Comparison of ENCODE assay signal across 13 cellular contexts in the genomic region with DNA sequence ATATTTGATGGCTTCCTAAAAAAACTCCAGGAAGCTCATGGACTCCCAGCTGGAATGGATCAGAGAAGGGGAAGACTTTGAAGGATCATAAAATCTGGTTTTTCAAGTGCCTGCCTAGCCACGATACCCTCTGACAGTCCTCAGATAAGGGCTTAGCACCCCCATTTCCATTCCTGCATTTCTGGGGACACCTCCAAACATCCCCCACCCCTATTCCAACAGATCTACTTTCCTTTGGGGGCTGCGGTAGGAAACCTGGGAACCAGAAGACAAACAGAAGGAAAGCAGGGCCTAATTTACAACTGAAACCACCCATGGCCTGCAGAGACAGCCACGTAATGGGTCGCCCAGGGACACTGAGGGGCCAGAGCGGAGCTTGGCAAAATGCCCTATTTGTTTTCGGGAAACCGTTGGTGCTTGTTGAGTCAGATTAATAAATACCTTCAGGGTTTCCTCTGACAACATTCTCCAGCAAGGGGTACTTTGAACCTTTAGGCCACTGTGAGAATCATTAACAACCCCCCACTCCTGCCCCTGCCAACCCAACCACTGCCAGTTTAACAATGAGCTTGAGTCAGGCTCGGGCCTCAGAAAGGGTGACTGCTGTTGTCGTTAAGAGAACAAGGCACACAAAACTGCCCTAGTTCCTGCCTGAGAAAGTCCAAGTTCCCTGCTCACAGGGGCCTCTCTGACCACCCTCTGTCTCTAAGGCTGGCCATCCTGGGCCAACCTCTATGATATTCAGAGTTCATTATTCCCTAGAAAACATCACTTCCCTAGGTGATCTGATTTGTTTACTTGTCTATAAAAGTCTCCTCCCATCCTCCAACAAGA. TPM values are rescaled to one million over a fixed set of nuclear protein-coding genes. Genes with fewer than 3 reads are reported as not detected.
A peak's percentile ranks its signal among the peaks of the same experiment; 100 is the strongest.
DNase-seq lines count a peak whose midpoint lies in the region; ATAC-seq, FAIRE-seq and TF ChIP-seq lines count a peak whose summit lies in the region.
"Had no signal": no experiment of that assay in that cellular context is flagged by ENCODE, and none has a peak within 500 bp of the region (broad histone marks: within the 10 kb centered on the region; RNA-seq: fewer than 3 reads in every experiment).

No MANE protein-coding gene starts in this region.

- H3K9me2 ChIP-seq in PC-3 (replicated peaks; ENCODE audit: low read length) = no peaks in the 10 kb centered on the region

- DNase-seq in DMS153 (lab: John Stamatoyannopoulos, UW) = peak; percentile 67
- peak; percentile 96 for DNase-seq in PC-3
- DNase-seq in H1 (ENCODE audit: low read depth in 1 of 2, low spot score in 2 of 2) = no peak
- DNase-seq in activated CD4-positive, alpha-beta T cell treated with anti-CD3 and anti-CD28 coated beads, Interleukin-2, amount 50 U/mL, for 4 hours = no peak
- DNase-seq in SK-N-DZ (ENCODE audit: low spot score) = no peak
- DNase-seq in activated CD4-positive, CD25-positive, alpha-beta regulatory T cell (lab: John Stamatoyannopoulos, UW) = no peak
- DNase-seq in activated CD4-positive, alpha-beta memory T cell treated with anti-CD3 and anti-CD28 coated beads for 36 hours = no peak
- DNase-seq: activated effector memory CD4-positive, alpha-beta T cell treated with anti-CD3 and anti-CD28 coated beads, Interleukin-2, amount 50 U/mL, for 16 hours; CD8-positive, alpha-beta memory T cell; MV-4-11; T-helper 1 cell had no signal

- TF ChIP-seq RAD21 in H1 (IDR thresholded peaks at IDR 0.05 in 1 of 2, conservative IDR thresholded peaks at IDR 0.05 in 1 of 2; ENCODE audit: low read depth in 2 of 2, low read length in 2 of 2) = no peak

- no peak overlapping the region; the same call in 1 of the 2 replicates for H3K18ac ChIP-seq in H1 (ENCODE audit: extremely low read depth, low read length)

- no peak overlapping the region for H3K4ac ChIP-seq in H1 (replicated peaks; ENCODE audit: insufficient read length, low read depth, low read length)

- no peak overlapping the region for H4K5ac ChIP-seq in H1 (ENCODE audit: insufficient read length, low read depth, low read length)

- no peak overlapping the region for H3K4me3 Mint-ChIP-seq in activated CD4-positive, alpha-beta memory T cell treated with anti-CD3 and anti-CD28 coated beads for 36 hours
- H3K4me3 Mint-ChIP-seq: CD8-positive, alpha-beta memory T cell had no signal

- peak overlapping the region; percentile 87 for H3K9ac ChIP-seq in PC-3 (ENCODE audit: low read length)
- H3K9ac ChIP-seq in H1 (replicated peaks in 1 of 4; ENCODE audit: extremely low read depth in 1 of 4, low read depth in 3 of 4, low read length in 3 of 4) = no peak overlapping the region
- peak overlapping the region; percentile 55 for H3K9ac ChIP-seq in mucosa of stomach (ENCODE audit: low read length)

- H3K23ac ChIP-seq in H1 (ENCODE audit: insufficient read length) = no peak overlapping the region

- H4K8ac ChIP-seq in H1 (ENCODE audit: extremely low read depth, insufficient read depth, low read length) = peak overlapping the region; percentile 59; the same call in 1 of the 2 replicates

- intact Hi-C loops in PC-3 (cut with micrococcal nuclease) = no loop called here
- intact Hi-C loops in activated CD4-positive, alpha-beta memory T cell treated with anti-CD3 and anti-CD28 coated beads for 36 hours (cut with micrococcal nuclease) = no loop called here

- 73% methylated on average over 9 of the region's 9 CpGs; no CpG with 5 or more reads in 1 of the 2 experiments for WGBS in H1 (ENCODE audit: extremely low coverage in 1 of 2, insufficient coverage in 1 of 2, insufficient read length in 1 of 2, insufficient replicate concordance in 2 of 2, low coverage in 1 of 2, low lambda C conversion rate in 2 of 2, missing lambda C conversion rate in 1 of 2), 2 experiments

- H3K27me3 Mint-ChIP-seq in activated CD4-positive, alpha-beta memory T cell treated with anti-CD3 and anti-CD28 coated beads for 36 hours = no peaks in the 10 kb centered on the region

- H2AK5ac ChIP-seq in H1 (ENCODE audit: low read depth, low read length) = no peak overlapping the region

- H2BK12ac ChIP-seq in H1 (ENCODE audit: low read depth, low read length) = 0 out of 2 replicates have a peak overlapping the region, but pooled peaks have one; percentile 39

- H2BK120ac ChIP-seq in H1 (replicated peaks; ENCODE audit: low read depth, low read length) = no peak overlapping the region

- H4K91ac ChIP-seq in H1 (replicated peaks; ENCODE audit: insufficient read length, low read length) = peak overlapping the region; percentile 40

- no peak overlapping the region for H2AFZ ChIP-seq in PC-3 (ENCODE audit: low read length)
- no peak overlapping the region for H2AFZ ChIP-seq in H1 (ENCODE audit: low read length)

- POLR2A ChIA-PET in PC-3 (lab: Charles Lee; ENCODE audit: unreplicated experiment) (interaction anchor here (0.5 to 0.6 kb wide), 2 partner anchors 56 to 60 kb away, joined by 3 to 9 read pairs; no protein-coding TSS in a partner anchor), H1 (lab: Charles Lee; ENCODE audit: partially characterized antibody) (interaction anchor here (1.4 kb wide), 1 partner anchor 9 kb away, joined by 7 read pairs; no protein-coding TSS in a partner anchor)
- POLR2A ChIA-PET in activated CD4-positive, alpha-beta memory T cell treated with anti-CD3 and anti-CD28 coated beads for 36 hours (lab: Charles Lee) = no interaction called here

- H3K23me2 ChIP-seq in H1 (ENCODE audit: low read depth, low read length) = 0 out of 2 replicates have a peak, but pooled peaks cover 1% of the 10 kb centered on the region

- CTCF ChIA-PET in PC-3 (lab: Charles Lee) (no interaction called here), H1 (lab: Charles Lee; ENCODE audit: partially characterized antibody) (interaction anchor here (0.6 to 2.0 kb wide), 2 partner anchors 18 to 72 kb away, joined by 3 to 8 read pairs; no protein-coding TSS in a partner anchor)
- CTCF ChIA-PET in activated CD4-positive, alpha-beta memory T cell treated with anti-CD3 and anti-CD28 coated beads for 36 hours (lab: Charles Lee) = no interaction called here

- H3K27ac ChIP-seq in PC-3 (ENCODE audit: low read length) (peak overlapping the region; percentile 98), H1 (ENCODE audit: low read depth, low read length) (peak overlapping the region; percentile 31; the same call in 1 of the 2 replicates)

- no peak overlapping the region for H3K14ac ChIP-seq in H1 (ENCODE audit: insufficient read length)

- no peak overlapping the region for H2BK15ac ChIP-seq in H1 (ENCODE audit: low read length)

- no peak for FAIRE-seq in H1 (lab: Jason Lieb, UNC)
- FAIRE-seq: frontal cortex had no signal

- H3K27me3 ChIP-seq in PC-3 (ENCODE audit: low read length) (no peaks in the 10 kb centered on the region), H1 (replicated peaks in 1 of 4; ENCODE audit: control insufficient read depth in 3 of 4, extremely low read depth in 1 of 4, insufficient read depth in 3 of 4, low read length in 3 of 4) (no peaks in the 10 kb centered on the region), mucosa of stomach (ENCODE audit: control insufficient read depth, insufficient read depth, low read length) (no peaks in the 10 kb centered on the region)

- TF ChIP-seq POLR2A in H1 (IDR thresholded peaks at IDR 0.05; ENCODE audit: control extremely low read depth in 1 of 2, low read depth in 2 of 2, low read length in 2 of 2) = no peak

- no peak overlapping the region for H2BK20ac ChIP-seq in H1 (ENCODE audit: low read length)

- no peak overlapping the region for H2BK5ac ChIP-seq in H1 (ENCODE audit: low read depth, low read length)

- ATAC-seq in PC-3 = peak; percentile 88

- BruUV-seq in PC-3 (replicated peaks; lab: Mats Ljungman, UMichigan) = TSS peak; percentile 33

- peak overlapping the region; percentile 21; the same call in 1 of the 2 replicates for H3K4me3 ChIP-seq in PC-3 (ENCODE audit: low read length)
- H3K4me3 ChIP-seq in H1 (ENCODE audit: extremely low read depth in 1 of 4, insufficient read depth in 2 of 4, low read depth in 3 of 4, low read length in 4 of 4) = no peak overlapping the region
- H3K4me3 ChIP-seq in mucosa of stomach (ENCODE audit: low read length) = no peak overlapping the region

- peaks cover 3% of the 10 kb centered on the region for H3K79me1 ChIP-seq in H1 (ENCODE audit: low read depth, low read length)

- H3K4me1 ChIP-seq in PC-3 (ENCODE audit: insufficient read depth, low read length) (peaks cover 44% of the 10 kb centered on the region), H1 (replicated peaks in 1 of 4; ENCODE audit: control insufficient read depth in 3 of 4, insufficient read depth in 4 of 4, low read length in 3 of 4) (peaks cover 0 to 6% (median 1%) of the 10 kb centered on the region in 4 experiments; a peak in 2 of 7 replicates), mucosa of stomach (ENCODE audit: control insufficient read depth, insufficient read depth, low read length) (peaks cover 33% of the 10 kb centered on the region)

- H3K9me3 Mint-ChIP-seq in activated CD4-positive, alpha-beta memory T cell treated with anti-CD3 and anti-CD28 coated beads for 36 hours = no peaks in the 10 kb centered on the region
- H3K9me3 Mint-ChIP-seq: CD8-positive, alpha-beta memory T cell had no signal

- no peaks in the 10 kb centered on the region for H4K20me1 ChIP-seq in PC-3 (ENCODE audit: low read length)
- H4K20me1 ChIP-seq in H1 (replicated peaks in 1 of 2; ENCODE audit: control insufficient read depth in 1 of 2, insufficient read depth in 2 of 2, low read length in 2 of 2) = peaks cover 0 to 2% of the 10 kb centered on the region in 2 experiments

- TF ChIP-seq CTCF in PC-3 (conservative IDR thresholded peaks at IDR 0.05; ENCODE audit: low read depth, low read length) (no peak), H1 (IDR thresholded peaks at IDR 0.05; ENCODE audit: control extremely low read depth in 1 of 3, insufficient read depth in 1 of 3, low read depth in 1 of 3, low read length in 3 of 3) (no peak)

- no peak for TF ChIP-seq EP300 in H1 (IDR thresholded peaks at IDR 0.05; ENCODE audit: borderline replicate concordance in 1 of 2, low read depth in 2 of 2, low read length in 2 of 2)

- H3K79me2 ChIP-seq in PC-3 (ENCODE audit: low read length) = peaks cover 80% of the 10 kb centered on the region
- peaks cover 0 to 54% of the 10 kb centered on the region in 2 experiments; a peak in 3 of 4 replicates for H3K79me2 ChIP-seq in H1 (ENCODE audit: control insufficient read depth in 1 of 2, insufficient read depth in 2 of 2, low read length in 2 of 2)

- H3K4me1 Mint-ChIP-seq in activated CD4-positive, alpha-beta memory T cell treated with anti-CD3 and anti-CD28 coated beads for 36 hours (ENCODE audit: low read depth) = peaks cover 8% of the 10 kb centered on the region

- H3K27ac Mint-ChIP-seq in activated CD4-positive, alpha-beta memory T cell treated with anti-CD3 and anti-CD28 coated beads for 36 hours = no peak overlapping the region
- H3K27ac Mint-ChIP-seq: CD8-positive, alpha-beta memory T cell had no signal

- no peak overlapping the region for H3K56ac ChIP-seq in H1 (replicated peaks; ENCODE audit: insufficient read length, low read depth, low read length)

- H3K4me2 ChIP-seq in PC-3 (ENCODE audit: low read length) (peak overlapping the region; percentile 68), H1 (ENCODE audit: insufficient read depth in 1 of 2, low read depth in 2 of 2, low read length in 2 of 2) (no peak overlapping the region)

- H3F3A ChIP-seq in PC-3 (ENCODE audit: low read length, unreplicated experiment) = peaks cover 5% of the 10 kb centered on the region

- H3K36me3 Mint-ChIP-seq in activated CD4-positive, alpha-beta memory T cell treated with anti-CD3 and anti-CD28 coated beads for 36 hours = no peaks in the 10 kb centered on the region
- H3K36me3 Mint-ChIP-seq: CD8-positive, alpha-beta memory T cell had no signal

- H3K9me3 ChIP-seq in PC-3 (ENCODE audit: low read length) (no peaks in the 10 kb centered on the region), H1 (ENCODE audit: insufficient read depth in 2 of 2, low read depth in 1 of 2, low read length in 1 of 2) (peaks cover 0 to 9% of the 10 kb centered on the region in 2 experiments; a peak in 2 of 4 replicates), mucosa of stomach (ENCODE audit: control insufficient read depth, low read length) (no peaks in the 10 kb centered on the region)

- peaks cover 4% of the 10 kb centered on the region; the same call in 1 of the 2 replicates for H3K36me3 ChIP-seq in PC-3 (ENCODE audit: low read depth, low read length)
- H3K36me3 ChIP-seq in H1 (ENCODE audit: control insufficient read depth in 2 of 4, insufficient read depth in 4 of 4, low read length in 3 of 4) = peaks cover 0 to 6% (median 0%) of the 10 kb centered on the region in 4 experiments; a peak in 1 of 8 replicates
- H3K36me3 ChIP-seq in mucosa of stomach (ENCODE audit: control insufficient read depth, insufficient read depth, low read length) = no peaks in the 10 kb centered on the region

RNA-seq across cellular contexts. Expression of gene RHPN2, which starts 23.5 kb away (rescaled TPM):
- total RNA-seq in PC-3 (2014; rRNA removed) = 21.8 and 32.8 TPM in 2 replicates
- 31.1 and 36.2 TPM in 2 replicates for total RNA-seq in H1 (2021; fragmentation: NEBNext Ultra II Directional; extraction: Animal tissue kit (Norgen Biotek cat#: 25700))
- polyA plus RNA-seq in H1 (2011; rRNA removed) = 22.8 and 27.2 TPM in 2 replicates
- polyA plus RNA-seq in H1 (2011; cell fraction: cytosol; rRNA removed) = 28.8 TPM
- polyA plus RNA-seq in H1 (2011; cell fraction: nucleus; rRNA removed) = 26.0 TPM
- polyA plus RNA-seq in H1 (2012, experiment 1 of 2) = 23.3 to 37.2 TPM (median 28.3 TPM) in 4 replicates
- 15.6 TPM for polyA plus RNA-seq in H1 (2012, experiment 2 of 2)
- polyA plus RNA-seq in H1 (2013, experiment 1 of 2) = 14.1 TPM
- 15.8 TPM for polyA plus RNA-seq in H1 (2013, experiment 2 of 2)
- 29.3 and 36.6 TPM in 2 replicates for polyA minus RNA-seq in H1 (2011; rRNA and poly(A)+ RNA removed)
- polyA minus RNA-seq in H1 (2011; cell fraction: cytosol; rRNA and poly(A)+ RNA removed) = 33.2 TPM
- polyA minus RNA-seq in H1 (2011; cell fraction: nucleus; rRNA and poly(A)+ RNA removed) = 18.1 TPM
- 4.9 and 8.2 TPM in 2 replicates for polyA plus RNA-seq in SK-N-DZ (2014; cell fraction: cytosol; rRNA removed)
- 1.6 and 5.5 TPM in 2 replicates for polyA plus RNA-seq in SK-N-DZ (2014; cell fraction: nucleus; rRNA removed)
- total RNA-seq in activated CD4-positive, alpha-beta memory T cell treated with anti-CD3 and anti-CD28 coated beads for 36 hours = 1 to 10 TPM; 1.7 to 2.9 TPM

RNA-seq across cellular contexts. Expression of gene GPATCH1, which starts 39.8 kb away (rescaled TPM):
- total RNA-seq in PC-3 (2014; rRNA removed) = 3.9 and 6.9 TPM in 2 replicates
- total RNA-seq in H1 (2021; fragmentation: NEBNext Ultra II Directional; extraction: Animal tissue kit (Norgen Biotek cat#: 25700)) = 8.2 and 8.8 TPM in 2 replicates
- polyA plus RNA-seq in H1 (2011; rRNA removed) = 3.5 and 4.3 TPM in 2 replicates
- polyA plus RNA-seq in H1 (2011; cell fraction: cytosol; rRNA removed) = 8.1 TPM
- 12.4 TPM for polyA plus RNA-seq in H1 (2011; cell fraction: nucleus; rRNA removed)
- polyA plus RNA-seq in H1 (2012, experiment 1 of 2) = 8.0 to 15.0 TPM (median 9.1 TPM) in 4 replicates
- polyA plus RNA-seq in H1 (2012, experiment 2 of 2) = 1.3 TPM
- 7.1 TPM for polyA plus RNA-seq in H1 (2013, experiment 1 of 2)
- polyA plus RNA-seq in H1 (2013, experiment 2 of 2) = 6.1 TPM
- 8.8 and 12.0 TPM in 2 replicates for polyA minus RNA-seq in H1 (2011; rRNA and poly(A)+ RNA removed)
- polyA minus RNA-seq in H1 (2011; cell fraction: cytosol; rRNA and poly(A)+ RNA removed) = 2.4 TPM
- 9.9 TPM for polyA minus RNA-seq in H1 (2011; cell fraction: nucleus; rRNA and poly(A)+ RNA removed)
- 4.6 and 7.1 TPM in 2 replicates for polyA plus RNA-seq in SK-N-DZ (2014; cell fraction: cytosol; rRNA removed)
- 6.8 and 11.1 TPM in 2 replicates for polyA plus RNA-seq in SK-N-DZ (2014; cell fraction: nucleus; rRNA removed)
- 1 to 10 TPM; 8.9 to 9.9 TPM for total RNA-seq in activated CD4-positive, alpha-beta memory T cell treated with anti-CD3 and anti-CD28 coated beads for 36 hours

Comparison
In these comparisons a context has a peak if more than half of its experiments do, and no peak if none do; other contexts are left out.
1. DNase-seq: peak in DMS153 (single experiment) and PC-3 (single experiment); none in H1 (0 of 2), activated CD4-positive, alpha-beta T cell treated with anti-CD3 and anti-CD28 coated beads, Interleukin-2, amount 50 U/mL, for 4 hours (0 of 2), SK-N-DZ (single experiment), activated CD4-positive, CD25-positive, alpha-beta regulatory T cell (0 of 4) and activated CD4-positive, alpha-beta memory T cell treated with anti-CD3 and anti-CD28 coated beads for 36 hours (single experiment).
2. H3K9ac ChIP-seq: peak in PC-3 (single experiment) and mucosa of stomach (single experiment); none in H1 (0 of 4).